1 cellular context compared by ENCODE assay signal in the genomic region with DNA sequence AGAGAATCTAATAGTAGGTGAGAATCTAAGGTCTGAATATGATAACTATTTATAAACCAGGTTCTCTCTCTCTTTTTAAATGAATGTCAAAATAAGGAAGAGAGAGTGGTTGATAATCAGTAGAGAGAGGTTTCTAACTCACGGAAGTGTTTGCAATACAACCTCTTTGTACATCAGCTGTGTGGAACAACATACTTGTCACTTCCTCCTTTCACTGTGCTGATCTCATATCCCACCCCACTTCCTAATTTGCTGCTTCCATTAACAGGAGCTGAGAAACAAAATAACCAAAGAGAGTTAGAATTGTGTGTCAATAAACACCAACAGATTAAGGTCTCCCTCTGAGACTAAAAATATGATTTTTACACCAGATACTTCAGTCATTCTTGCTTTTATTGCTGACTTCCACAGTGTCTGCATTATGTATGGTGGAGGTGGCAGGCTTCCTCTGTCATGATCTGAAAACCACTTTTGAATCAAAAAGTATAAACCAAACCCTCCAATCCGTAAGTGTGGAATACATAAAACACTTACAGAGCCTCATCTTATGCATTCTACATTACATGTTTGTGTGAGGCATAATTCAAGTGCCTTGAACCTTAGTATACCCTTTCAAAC.
TF ChIP-seq lines count a peak whose summit lies in the region.

No MANE protein-coding gene starts in this region.

TF ChIP-seq in A549, 52 proteins besides CTCF, POLR2A, EP300 and RAD21 (continued from another document):
- TF ChIP-seq MAFK (IDR thresholded peaks at IDR 0.05; ENCODE audit: partially characterized antibody): no peak
- no peak for TF ChIP-seq MAX (IDR thresholded peaks at IDR 0.05)
- TF ChIP-seq HES2 (IDR thresholded peaks at IDR 0.05): no peak
